2 cellular contexts compared by ENCODE assay signal in genomic region chr11:1519028-1519736, GRCh38.
TF ChIP-seq lines count a peak whose summit lies in the region.

No MANE protein-coding gene starts in this region.

TF ChIP-seq in HEK293, 187 proteins besides CTCF, POLR2A, EP300 and RAD21:
- TF ChIP-seq REST (tag by site-specific recombination; IDR thresholded peaks at IDR 0.05) (peak; percentile 85), ZNF48 (tag by site-specific recombination; IDR thresholded peaks at IDR 0.05) (no peak), ZBTB48 (tag by site-specific recombination; IDR thresholded peaks at IDR 0.05) (no peak)
- TF ChIP-seq, protein P1, sequence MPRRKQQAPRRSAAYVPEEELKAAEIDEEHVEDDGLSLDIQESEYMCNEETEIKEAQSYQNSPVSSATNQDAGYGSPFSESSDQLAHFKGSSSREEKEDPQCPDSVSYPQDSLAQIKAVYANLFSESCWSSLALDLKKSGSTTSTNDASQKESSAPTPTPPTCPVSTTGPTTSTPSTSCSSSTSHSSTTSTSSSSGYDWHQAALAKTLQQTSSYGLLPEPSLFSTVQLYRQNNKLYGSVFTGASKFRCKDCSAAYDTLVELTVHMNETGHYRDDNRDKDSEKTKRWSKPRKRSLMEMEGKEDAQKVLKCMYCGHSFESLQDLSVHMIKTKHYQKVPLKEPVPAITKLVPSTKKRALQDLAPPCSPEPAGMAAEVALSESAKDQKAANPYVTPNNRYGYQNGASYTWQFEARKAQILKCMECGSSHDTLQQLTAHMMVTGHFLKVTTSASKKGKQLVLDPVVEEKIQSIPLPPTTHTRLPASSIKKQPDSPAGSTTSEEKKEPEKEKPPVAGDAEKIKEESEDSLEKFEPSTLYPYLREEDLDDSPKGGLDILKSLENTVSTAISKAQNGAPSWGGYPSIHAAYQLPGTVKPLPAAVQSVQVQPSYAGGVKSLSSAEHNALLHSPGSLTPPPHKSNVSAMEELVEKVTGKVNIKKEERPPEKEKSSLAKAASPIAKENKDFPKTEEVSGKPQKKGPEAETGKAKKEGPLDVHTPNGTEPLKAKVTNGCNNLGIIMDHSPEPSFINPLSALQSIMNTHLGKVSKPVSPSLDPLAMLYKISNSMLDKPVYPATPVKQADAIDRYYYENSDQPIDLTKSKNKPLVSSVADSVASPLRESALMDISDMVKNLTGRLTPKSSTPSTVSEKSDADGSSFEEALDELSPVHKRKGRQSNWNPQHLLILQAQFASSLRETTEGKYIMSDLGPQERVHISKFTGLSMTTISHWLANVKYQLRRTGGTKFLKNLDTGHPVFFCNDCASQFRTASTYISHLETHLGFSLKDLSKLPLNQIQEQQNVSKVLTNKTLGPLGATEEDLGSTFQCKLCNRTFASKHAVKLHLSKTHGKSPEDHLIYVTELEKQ (tag by site-specific recombination; IDR thresholded peaks at IDR 0.05; ENCODE audit: borderline replicate concordance): no peak
- TF ChIP-seq, protein P2, sequence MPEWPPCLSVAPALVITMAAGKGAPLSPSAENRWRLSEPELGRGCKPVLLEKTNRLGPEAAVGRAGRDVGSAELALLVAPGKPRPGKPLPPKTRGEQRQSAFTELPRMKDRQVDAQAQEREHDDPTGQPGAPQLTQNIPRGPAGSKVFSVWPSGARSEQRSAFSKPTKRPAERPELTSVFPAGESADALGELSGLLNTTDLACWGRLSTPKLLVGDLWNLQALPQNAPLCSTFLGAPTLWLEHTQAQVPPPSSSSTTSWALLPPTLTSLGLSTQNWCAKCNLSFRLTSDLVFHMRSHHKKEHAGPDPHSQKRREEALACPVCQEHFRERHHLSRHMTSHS (tag by site-specific recombination; IDR thresholded peaks at IDR 0.05): no peak

TF ChIP-seq in H1, 55 proteins besides CTCF, POLR2A, EP300 and RAD21:
- TF ChIP-seq CHD2 (IDR thresholded peaks at IDR 0.05; ENCODE audit: low read length) (no peak), TEAD4 (IDR thresholded peaks at IDR 0.05; ENCODE audit: low read depth, low read length) (no peak)
